In the genomic region with DNA sequence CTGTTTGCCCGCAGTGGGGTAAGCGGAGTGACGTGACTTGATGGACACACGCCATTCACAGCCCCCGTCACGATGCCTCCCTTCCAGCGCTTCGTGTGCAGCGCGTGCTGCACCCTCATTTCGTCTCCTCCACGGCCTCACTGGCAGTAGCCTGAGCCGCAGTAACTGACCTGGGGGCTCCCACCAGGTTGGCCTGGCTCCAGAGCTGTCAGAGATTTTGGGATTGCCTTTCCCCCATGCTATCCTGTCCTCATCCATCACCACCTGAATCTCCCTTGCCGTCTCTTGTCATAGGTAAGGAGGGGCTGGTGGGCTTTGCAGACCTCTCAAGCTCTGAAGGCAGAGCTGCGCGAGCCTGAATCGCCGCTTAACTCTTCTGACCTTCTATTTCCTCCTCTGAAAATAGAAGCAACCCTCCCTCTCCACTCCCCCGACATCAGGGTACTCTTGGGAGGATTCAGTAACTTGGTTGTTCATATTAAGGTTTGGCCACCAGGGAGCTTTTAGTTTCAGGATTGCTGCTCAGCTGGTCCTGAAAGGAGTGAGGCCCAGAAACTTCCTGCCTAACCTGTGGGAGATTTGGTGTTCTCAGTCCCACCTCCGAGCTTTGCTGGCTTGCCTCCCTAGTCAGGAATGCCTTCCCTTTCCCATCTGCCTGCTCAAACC, we compare ENCODE assay signal across 1 cellular context.
TF ChIP-seq lines count a peak whose summit lies in the region.

No MANE protein-coding gene starts in this region.

TF ChIP-seq in GM12878, 131 proteins besides CTCF, POLR2A, EP300 and RAD21:
- TF ChIP-seq EED (IDR thresholded peaks at IDR 0.05; ENCODE audit: low read depth) (peak; percentile 59; the same call in 1 of the 2 replicates), CREM (IDR thresholded peaks at IDR 0.05; ENCODE audit: low read depth) (0 out of 2 replicates have a peak, but pooled peaks have one; percentile 13), STAT1 (conservative IDR thresholded peaks at IDR 0.05) (no peak), ETV6 (conservative IDR thresholded peaks at IDR 0.05 in 1 of 2, IDR thresholded peaks at IDR 0.05 in 1 of 2; ENCODE audit: borderline replicate concordance in 1 of 2, low read depth in 1 of 2) (peak in 1 of 2 experiments; percentile 45; a peak in 1 of 4 replicates), RUNX3 (IDR thresholded peaks at IDR 0.05; ENCODE audit: low read length) (peak; percentile 45; the same call in 1 of the 2 replicates), HCFC1 (IDR thresholded peaks at IDR 0.05; ENCODE audit: low read length) (no peak)
